In the genomic region with DNA sequence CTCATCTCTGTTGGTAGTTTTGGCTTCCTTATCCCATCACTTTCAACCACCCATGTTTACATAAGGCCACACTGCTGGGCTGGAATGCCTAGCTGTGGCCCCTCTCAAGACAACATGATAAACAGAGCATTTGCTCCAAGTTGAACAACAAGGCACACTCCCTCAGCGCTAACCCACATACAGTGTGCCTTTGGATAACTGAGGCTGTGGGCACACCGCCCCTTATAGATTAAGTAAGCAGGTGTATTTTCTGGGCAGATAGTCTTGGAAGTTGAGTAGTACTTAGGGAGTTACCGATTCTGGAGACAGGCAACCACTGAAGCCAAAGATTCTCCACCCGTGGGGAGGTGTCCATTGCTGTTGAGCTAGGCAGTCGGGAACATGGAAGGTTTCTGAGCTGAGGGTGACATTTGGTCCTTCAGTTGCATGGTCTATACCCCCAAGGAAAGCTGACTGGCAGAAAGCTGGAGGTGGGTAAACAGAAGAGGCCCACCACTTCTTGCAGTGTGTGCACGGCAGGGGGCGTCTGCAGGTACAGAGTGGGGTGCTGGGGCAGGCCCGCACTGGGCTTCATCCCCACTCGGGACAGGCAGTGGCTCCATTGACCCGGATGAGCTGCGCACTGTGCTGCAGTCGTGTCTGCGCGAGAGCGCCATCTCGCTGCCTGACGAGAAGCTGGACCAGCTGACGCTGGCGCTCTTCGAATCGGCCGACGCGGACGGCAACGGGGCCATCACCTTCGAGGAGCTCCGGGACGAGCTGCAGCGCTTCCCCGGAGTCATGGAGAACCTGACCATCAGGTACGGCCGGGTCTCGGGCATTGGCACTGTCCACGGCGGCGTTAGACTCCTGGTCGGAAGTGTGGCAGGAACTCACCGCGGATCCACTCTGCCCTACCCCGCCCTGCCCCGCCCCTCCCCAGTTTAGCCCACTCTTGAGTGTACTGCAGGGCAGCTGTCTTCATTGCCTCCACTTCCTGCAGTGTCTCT, we compare ENCODE assay signal across 1 cellular context.
TF ChIP-seq lines count a peak whose summit lies in the region.

No MANE protein-coding gene starts in this region.

TF ChIP-seq in HepG2, 621 proteins besides CTCF, POLR2A, EP300 and RAD21 (continued from another document):
- no peak for TF ChIP-seq ZNF180 (CRISPR knock-in tag; IDR thresholded peaks at IDR 0.05; ENCODE audit: borderline replicate concordance, low read depth)
- TF ChIP-seq NR0B2 (CRISPR knock-in tag; IDR thresholded peaks at IDR 0.05) = 0 out of 2 replicates have a peak, but pooled peaks have one; percentile 48
- no peak for TF ChIP-seq TRIM24 (CRISPR knock-in tag; IDR thresholded peaks at IDR 0.05)
- TF ChIP-seq GFI1 (CRISPR knock-in tag; IDR thresholded peaks at IDR 0.05; ENCODE audit: borderline replicate concordance) = no peak
- no peak for TF ChIP-seq ARNT (IDR thresholded peaks at IDR 0.05)
- TF ChIP-seq, protein P1, sequence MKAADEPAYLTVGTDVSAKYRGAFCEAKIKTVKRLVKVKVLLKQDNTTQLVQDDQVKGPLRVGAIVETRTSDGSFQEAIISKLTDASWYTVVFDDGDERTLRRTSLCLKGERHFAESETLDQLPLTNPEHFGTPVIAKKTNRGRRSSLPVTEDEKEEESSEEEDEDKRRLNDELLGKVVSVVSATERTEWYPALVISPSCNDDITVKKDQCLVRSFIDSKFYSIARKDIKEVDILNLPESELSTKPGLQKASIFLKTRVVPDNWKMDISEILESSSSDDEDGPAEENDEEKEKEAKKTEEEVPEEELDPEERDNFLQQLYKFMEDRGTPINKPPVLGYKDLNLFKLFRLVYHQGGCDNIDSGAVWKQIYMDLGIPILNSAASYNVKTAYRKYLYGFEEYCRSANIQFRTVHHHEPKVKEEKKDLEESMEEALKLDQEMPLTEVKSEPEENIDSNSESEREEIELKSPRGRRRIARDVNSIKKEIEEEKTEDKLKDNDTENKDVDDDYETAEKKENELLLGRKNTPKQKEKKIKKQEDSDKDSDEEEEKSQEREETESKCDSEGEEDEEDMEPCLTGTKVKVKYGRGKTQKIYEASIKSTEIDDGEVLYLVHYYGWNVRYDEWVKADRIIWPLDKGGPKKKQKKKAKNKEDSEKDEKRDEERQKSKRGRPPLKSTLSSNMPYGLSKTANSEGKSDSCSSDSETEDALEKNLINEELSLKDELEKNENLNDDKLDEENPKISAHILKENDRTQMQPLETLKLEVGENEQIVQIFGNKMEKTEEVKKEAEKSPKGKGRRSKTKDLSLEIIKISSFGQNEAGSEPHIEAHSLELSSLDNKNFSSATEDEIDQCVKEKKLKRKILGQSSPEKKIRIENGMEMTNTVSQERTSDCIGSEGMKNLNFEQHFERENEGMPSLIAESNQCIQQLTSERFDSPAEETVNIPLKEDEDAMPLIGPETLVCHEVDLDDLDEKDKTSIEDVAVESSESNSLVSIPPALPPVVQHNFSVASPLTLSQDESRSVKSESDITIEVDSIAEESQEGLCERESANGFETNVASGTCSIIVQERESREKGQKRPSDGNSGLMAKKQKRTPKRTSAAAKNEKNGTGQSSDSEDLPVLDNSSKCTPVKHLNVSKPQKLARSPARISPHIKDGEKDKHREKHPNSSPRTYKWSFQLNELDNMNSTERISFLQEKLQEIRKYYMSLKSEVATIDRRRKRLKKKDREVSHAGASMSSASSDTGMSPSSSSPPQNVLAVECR (CRISPR knock-in tag; IDR thresholded peaks at IDR 0.05; ENCODE audit: borderline replicate concordance) = peak; percentile 21; the same call in 1 of the 2 replicates
- TF ChIP-seq DZIP1 (CRISPR knock-in tag; IDR thresholded peaks at IDR 0.05) = no peak
- TF ChIP-seq ZNF383 (CRISPR knock-in tag; IDR thresholded peaks at IDR 0.05; ENCODE audit: borderline replicate concordance) = no peak
- no peak for TF ChIP-seq NPAS2 (CRISPR knock-in tag; IDR thresholded peaks at IDR 0.05; ENCODE audit: borderline replicate concordance)
- no peak for TF ChIP-seq ARNTL (CRISPR knock-in tag; IDR thresholded peaks at IDR 0.05)
- TF ChIP-seq BHLHE40 (IDR thresholded peaks at IDR 0.05; ENCODE audit: low read length) = no peak
- TF ChIP-seq NAIF1 (CRISPR knock-in tag; IDR thresholded peaks at IDR 0.05; ENCODE audit: borderline replicate concordance) = no peak
- TF ChIP-seq ASH2L (IDR thresholded peaks at IDR 0.05; ENCODE audit: insufficient read length, low read depth, low read length) = no peak
- TF ChIP-seq PCBP2 (optimal IDR thresholded peaks at IDR 0.05; ENCODE audit: low read depth, low read length, poor library complexity, severe bottlenecking) = no peak
- peak; percentile 71 for TF ChIP-seq GABPB1 (CRISPR knock-in tag; IDR thresholded peaks at IDR 0.05)
- TF ChIP-seq ZNF530 (CRISPR knock-in tag; IDR thresholded peaks at IDR 0.05; ENCODE audit: low read depth) = no peak
- TF ChIP-seq ZNF20 (CRISPR knock-in tag; IDR thresholded peaks at IDR 0.05) = no peak
- no peak for TF ChIP-seq RNF2 (conservative IDR thresholded peaks at IDR 0.05; ENCODE audit: low read depth)
- TF ChIP-seq ZNF577 (CRISPR knock-in tag; IDR thresholded peaks at IDR 0.05; ENCODE audit: borderline replicate concordance, low read depth) = no peak
- TF ChIP-seq ZNF563 (CRISPR knock-in tag; IDR thresholded peaks at IDR 0.05) = no peak
- no peak for TF ChIP-seq ZNF598 (CRISPR knock-in tag; IDR thresholded peaks at IDR 0.05; ENCODE audit: borderline replicate concordance)
- TF ChIP-seq, protein P2, sequence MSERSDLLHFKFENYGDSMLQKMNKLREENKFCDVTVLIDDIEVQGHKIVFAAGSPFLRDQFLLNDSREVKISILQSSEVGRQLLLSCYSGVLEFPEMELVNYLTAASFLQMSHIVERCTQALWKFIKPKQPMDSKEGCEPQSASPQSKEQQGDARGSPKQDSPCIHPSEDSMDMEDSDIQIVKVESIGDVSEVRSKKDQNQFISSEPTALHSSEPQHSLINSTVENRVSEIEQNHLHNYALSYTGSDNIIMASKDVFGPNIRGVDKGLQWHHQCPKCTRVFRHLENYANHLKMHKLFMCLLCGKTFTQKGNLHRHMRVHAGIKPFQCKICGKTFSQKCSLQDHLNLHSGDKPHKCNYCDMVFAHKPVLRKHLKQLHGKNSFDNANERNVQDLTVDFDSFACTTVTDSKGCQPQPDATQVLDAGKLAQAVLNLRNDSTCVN (CRISPR knock-in tag; IDR thresholded peaks at IDR 0.05; ENCODE audit: borderline replicate concordance) = no peak
- peak; percentile 56 for TF ChIP-seq XRCC5 (optimal IDR thresholded peaks at IDR 0.05; ENCODE audit: low read length)
- no peak for TF ChIP-seq MAFG (CRISPR knock-in tag; IDR thresholded peaks at IDR 0.05)
- peak; percentile 80; the same call in 1 of the 2 replicates for TF ChIP-seq MTF2 (CRISPR knock-in tag; IDR thresholded peaks at IDR 0.05; ENCODE audit: borderline replicate concordance)
- no peak for TF ChIP-seq MLLT10 (CRISPR knock-in tag; IDR thresholded peaks at IDR 0.05)
- TF ChIP-seq ZBTB38 (CRISPR knock-in tag; IDR thresholded peaks at IDR 0.05) = no peak
- no peak for TF ChIP-seq NFRKB (IDR thresholded peaks at IDR 0.05)
- TF ChIP-seq FOXO4 (CRISPR knock-in tag; conservative IDR thresholded peaks at IDR 0.05) = no peak
- no peak for TF ChIP-seq ZNF260 (CRISPR knock-in tag; IDR thresholded peaks at IDR 0.05; ENCODE audit: borderline replicate concordance, low read depth)
- no peak for TF ChIP-seq TRIM22 (IDR thresholded peaks at IDR 0.05)
- TF ChIP-seq ZNF891 (CRISPR knock-in tag; IDR thresholded peaks at IDR 0.05) = 0 out of 2 replicates have a peak, but pooled peaks have one; percentile 47
- no peak for TF ChIP-seq POLR2AphosphoS2 (IDR thresholded peaks at IDR 0.05; ENCODE audit: low read depth, low read length)
- TF ChIP-seq ZFP36L2 (CRISPR knock-in tag; IDR thresholded peaks at IDR 0.05) = no peak
TF ChIP-seq in HepG2: peak in this region for 43.
